Comparison of ENCODE assay signal across 1 cellular context in the genomic region with DNA sequence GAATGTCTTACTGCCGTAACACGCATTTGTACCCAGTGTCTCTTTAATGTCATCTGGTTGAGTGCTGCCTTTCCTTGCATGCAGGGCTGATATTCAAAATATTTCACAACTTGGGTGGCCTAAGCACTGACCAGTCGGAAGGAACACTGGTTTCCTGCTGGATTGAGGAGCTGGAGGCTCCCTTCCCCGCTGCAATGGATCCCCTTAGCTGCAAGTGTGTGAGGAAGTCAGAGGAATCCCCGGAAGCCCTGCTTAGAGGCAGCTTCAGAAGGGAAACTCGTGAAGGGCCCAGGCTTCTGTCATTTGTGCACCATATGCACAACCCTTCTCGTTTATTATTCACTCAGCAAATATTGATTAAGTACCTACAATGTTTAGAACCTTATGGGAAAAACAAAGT.
TF ChIP-seq lines count a peak whose summit lies in the region.

No MANE protein-coding gene starts in this region.

TF ChIP-seq in HepG2, 621 proteins besides CTCF, POLR2A, EP300 and RAD21:
- no peak for TF ChIP-seq ZSCAN20 (CRISPR knock-in tag; IDR thresholded peaks at IDR 0.05; ENCODE audit: borderline replicate concordance)
- TF ChIP-seq, protein P1, sequence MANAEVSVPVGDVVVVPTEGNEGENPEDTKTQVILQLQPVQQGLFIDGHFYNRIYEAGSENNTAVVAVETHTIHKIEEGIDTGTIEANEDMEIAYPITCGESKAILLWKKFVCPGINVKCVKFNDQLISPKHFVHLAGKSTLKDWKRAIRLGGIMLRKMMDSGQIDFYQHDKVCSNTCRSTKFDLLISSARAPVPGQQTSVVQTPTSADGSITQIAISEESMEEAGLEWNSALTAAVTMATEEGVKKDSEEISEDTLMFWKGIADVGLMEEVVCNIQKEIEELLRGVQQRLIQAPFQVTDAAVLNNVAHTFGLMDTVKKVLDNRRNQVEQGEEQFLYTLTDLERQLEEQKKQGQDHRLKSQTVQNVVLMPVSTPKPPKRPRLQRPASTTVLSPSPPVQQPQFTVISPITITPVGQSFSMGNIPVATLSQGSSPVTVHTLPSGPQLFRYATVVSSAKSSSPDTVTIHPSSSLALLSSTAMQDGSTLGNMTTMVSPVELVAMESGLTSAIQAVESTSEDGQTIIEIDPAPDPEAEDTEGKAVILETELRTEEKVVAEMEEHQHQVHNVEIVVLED (CRISPR knock-in tag; IDR thresholded peaks at IDR 0.05; ENCODE audit: borderline replicate concordance) = no peak
- TF ChIP-seq, protein P2, sequence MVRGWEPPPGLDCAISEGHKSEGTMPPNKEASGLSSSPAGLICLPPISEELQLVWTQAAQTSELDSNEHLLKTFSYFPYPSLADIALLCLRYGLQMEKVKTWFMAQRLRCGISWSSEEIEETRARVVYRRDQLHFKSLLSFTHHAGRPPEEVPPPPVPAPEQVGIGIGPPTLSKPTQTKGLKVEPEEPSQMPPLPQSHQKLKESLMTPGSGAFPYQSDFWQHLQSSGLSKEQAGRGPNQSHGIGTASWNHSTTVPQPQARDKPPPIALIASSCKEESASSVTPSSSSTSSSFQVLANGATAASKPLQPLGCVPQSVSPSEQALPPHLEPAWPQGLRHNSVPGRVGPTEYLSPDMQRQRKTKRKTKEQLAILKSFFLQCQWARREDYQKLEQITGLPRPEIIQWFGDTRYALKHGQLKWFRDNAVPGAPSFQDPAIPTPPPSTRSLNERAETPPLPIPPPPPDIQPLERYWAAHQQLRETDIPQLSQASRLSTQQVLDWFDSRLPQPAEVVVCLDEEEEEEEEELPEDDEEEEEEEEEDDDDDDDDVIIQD (CRISPR knock-in tag; IDR thresholded peaks at IDR 0.05; ENCODE audit: low read depth) = no peak
- TF ChIP-seq RELA (CRISPR knock-in tag; IDR thresholded peaks at IDR 0.05) = no peak
- no peak for TF ChIP-seq ZNF296 (CRISPR knock-in tag; conservative IDR thresholded peaks at IDR 0.05)
- no peak for TF ChIP-seq KDM6A (CRISPR knock-in tag; IDR thresholded peaks at IDR 0.05; ENCODE audit: low read depth)
- TF ChIP-seq KLF16 (CRISPR knock-in tag; IDR thresholded peaks at IDR 0.05) = no peak
- TF ChIP-seq, protein P3, sequence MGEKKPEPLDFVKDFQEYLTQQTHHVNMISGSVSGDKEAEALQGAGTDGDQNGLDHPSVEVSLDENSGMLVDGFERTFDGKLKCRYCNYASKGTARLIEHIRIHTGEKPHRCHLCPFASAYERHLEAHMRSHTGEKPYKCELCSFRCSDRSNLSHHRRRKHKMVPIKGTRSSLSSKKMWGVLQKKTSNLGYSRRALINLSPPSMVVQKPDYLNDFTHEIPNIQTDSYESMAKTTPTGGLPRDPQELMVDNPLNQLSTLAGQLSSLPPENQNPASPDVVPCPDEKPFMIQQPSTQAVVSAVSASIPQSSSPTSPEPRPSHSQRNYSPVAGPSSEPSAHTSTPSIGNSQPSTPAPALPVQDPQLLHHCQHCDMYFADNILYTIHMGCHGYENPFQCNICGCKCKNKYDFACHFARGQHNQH (CRISPR knock-in tag; IDR thresholded peaks at IDR 0.05) = no peak
- no peak for TF ChIP-seq ZNF670 (CRISPR knock-in tag; IDR thresholded peaks at IDR 0.05; ENCODE audit: borderline replicate concordance)
- TF ChIP-seq ZNF773 (CRISPR knock-in tag; IDR thresholded peaks at IDR 0.05; ENCODE audit: borderline replicate concordance) = no peak
- no peak for TF ChIP-seq ZNF558 (CRISPR knock-in tag; IDR thresholded peaks at IDR 0.05; ENCODE audit: borderline replicate concordance)
- TF ChIP-seq ZNF446 (CRISPR knock-in tag; IDR thresholded peaks at IDR 0.05) = no peak
- no peak for TF ChIP-seq ZNF136 (CRISPR knock-in tag; IDR thresholded peaks at IDR 0.05; ENCODE audit: low read depth)
- TF ChIP-seq ZNF703 (CRISPR knock-in tag; IDR thresholded peaks at IDR 0.05; ENCODE audit: borderline replicate concordance) = no peak
- TF ChIP-seq ZZZ3 (CRISPR knock-in tag; IDR thresholded peaks at IDR 0.05; ENCODE audit: borderline replicate concordance) = no peak
